ENCODE assay signal across 19 cellular contexts in the genomic region with DNA sequence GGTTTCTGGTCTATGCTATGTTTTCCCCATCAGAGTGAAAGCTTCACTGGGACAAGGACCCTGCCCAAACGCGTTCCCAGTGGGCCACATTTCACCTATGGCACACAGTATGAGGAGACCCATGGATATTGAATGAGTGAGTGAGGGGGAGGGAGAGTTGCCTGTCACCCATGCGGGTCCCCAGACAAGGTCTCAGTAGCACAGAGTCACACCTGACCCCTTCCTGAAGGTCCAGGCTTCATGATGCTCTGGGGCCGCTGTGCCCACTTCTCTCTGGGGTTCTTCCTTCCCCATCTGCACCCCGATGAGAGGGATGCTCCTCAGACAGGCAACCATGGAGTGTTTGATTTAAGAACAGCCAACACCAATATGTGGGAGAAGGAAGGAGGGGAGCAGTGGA.
DNase-seq lines count a peak whose midpoint lies in the region; TF ChIP-seq lines count a peak whose summit lies in the region.
"Had no signal": no experiment of that assay in that cellular context is flagged by ENCODE, and none has a peak within 500 bp of the region (broad histone marks: within the 10 kb centered on the region; RNA-seq: fewer than 3 reads in every experiment).

No MANE protein-coding gene starts in this region.

- no peak overlapping the region for H3K9ac ChIP-seq in endodermal cell (ENCODE audit: extremely low read depth, low read length, poor library complexity, severe bottlenecking)
- H3K9ac ChIP-seq: BLaER1 treated with 17β-estradiol and CSF1 and Interleukin-3, amounts not matched to agents 10 nM and 100 nM had no signal

- no peaks in the 10 kb centered on the region for H3K36me3 ChIP-seq in right atrium auricular region
- H3K36me3 ChIP-seq in endodermal cell (ENCODE audit: control insufficient read depth, insufficient read depth, low read length): no peaks in the 10 kb centered on the region
- H3K36me3 ChIP-seq in sigmoid colon: no peaks in the 10 kb centered on the region
- no peaks in the 10 kb centered on the region for H3K36me3 ChIP-seq in vagina
- no peaks in the 10 kb centered on the region for H3K36me3 ChIP-seq in HAP-1 (replicated peaks)
- H3K36me3 ChIP-seq: BLaER1 treated with 17β-estradiol and CSF1 and Interleukin-3, amounts not matched to agents 10 nM and 100 nM had no signal

- no peak overlapping the region for H3K27ac Mint-ChIP-seq in endodermal cell
- H3K27ac Mint-ChIP-seq: B cell; CD8-positive, alpha-beta memory T cell had no signal

- H3K4me3 Mint-ChIP-seq in endodermal cell: no peak overlapping the region
- H3K4me3 Mint-ChIP-seq: B cell; CD4-positive, CD25-positive, alpha-beta regulatory T cell; CD8-positive, alpha-beta memory T cell had no signal

- H3K4me3 ChIP-seq in right atrium auricular region (no peak overlapping the region), endodermal cell (ENCODE audit: low read length) (no peak overlapping the region), sigmoid colon (no peak overlapping the region), vagina (no peak overlapping the region), HAP-1 (no peak overlapping the region)
- H3K4me3 ChIP-seq: BLaER1 treated with 17β-estradiol and CSF1 and Interleukin-3, amounts not matched to agents 10 nM and 100 nM; GM12878 had no signal

- H3K4me1 Mint-ChIP-seq in endodermal cell: no peaks in the 10 kb centered on the region
- H3K4me1 Mint-ChIP-seq: CD4-positive, CD25-positive, alpha-beta regulatory T cell; CD8-positive, alpha-beta memory T cell had no signal

- TF ChIP-seq EP300 in sigmoid colon (IDR thresholded peaks at IDR 0.05): no peak

- 81 to 82% methylated on average over 3 to 5 of the region's 5 CpGs for WGBS in endodermal cell (ENCODE audit: insufficient coverage in 1 of 2, insufficient read length in 1 of 2), 2 experiments
- 73 to 83% methylated on average over 5 of the region's 5 CpGs for WGBS in sigmoid colon, 2 donors

- H3K9me3 Mint-ChIP-seq in endodermal cell: no peaks in the 10 kb centered on the region
- H3K9me3 Mint-ChIP-seq: CD8-positive, alpha-beta memory T cell had no signal

- H3K27me3 Mint-ChIP-seq in endodermal cell (ENCODE audit: insufficient read depth): peaks cover 43% of the 10 kb centered on the region

- no peaks in the 10 kb centered on the region for H3K36me3 Mint-ChIP-seq in endodermal cell (ENCODE audit: low read depth)
- H3K36me3 Mint-ChIP-seq: CD4-positive, CD25-positive, alpha-beta regulatory T cell; CD8-positive, alpha-beta memory T cell had no signal

- H3K27ac ChIP-seq in right atrium auricular region (no peak overlapping the region), endodermal cell (ENCODE audit: low read depth, low read length) (no peak overlapping the region), sigmoid colon (no peak overlapping the region), vagina (no peak overlapping the region)
- H3K27ac ChIP-seq: BLaER1 treated with 17β-estradiol and CSF1 and Interleukin-3, amounts not matched to agents 10 nM and 100 nM had no signal

- H3K27me3 ChIP-seq in right atrium auricular region (peaks cover 0 to 5% of the 10 kb centered on the region in 2 donors), endodermal cell (ENCODE audit: control insufficient read depth, insufficient read depth, low read length, poor library complexity, severe bottlenecking) (peaks cover 64% of the 10 kb centered on the region), sigmoid colon (peaks cover 0 to 49% (median 36%) of the 10 kb centered on the region in 3 donors), vagina (no peaks in the 10 kb centered on the region), HAP-1 (ENCODE audit: low read depth) (peaks cover 29% of the 10 kb centered on the region)
- H3K27me3 ChIP-seq: BLaER1 treated with 17β-estradiol and CSF1 and Interleukin-3, amounts not matched to agents 10 nM and 100 nM had no signal

- H3K4me1 ChIP-seq in right atrium auricular region: no peaks in the 10 kb centered on the region
- H3K4me1 ChIP-seq in endodermal cell (ENCODE audit: control insufficient read depth, insufficient read depth, low read length): no peaks in the 10 kb centered on the region
- no peaks in the 10 kb centered on the region for H3K4me1 ChIP-seq in sigmoid colon
- no peaks in the 10 kb centered on the region for H3K4me1 ChIP-seq in vagina
- H3K4me1 ChIP-seq in HAP-1: no peaks in the 10 kb centered on the region

- intact Hi-C loops in cardiac septum (cut with DNase I) (no loop called here), sigmoid colon (cut with DNase I) (no loop called here), vagina (cut with DNase I) (no loop called here)

- no peaks in the 10 kb centered on the region for H3K9me3 ChIP-seq in right atrium auricular region
- H3K9me3 ChIP-seq in endodermal cell (ENCODE audit: control insufficient read depth, low read length): no peaks in the 10 kb centered on the region
- no peaks in the 10 kb centered on the region for H3K9me3 ChIP-seq in sigmoid colon
- H3K9me3 ChIP-seq in vagina: no peaks in the 10 kb centered on the region
- no peaks in the 10 kb centered on the region for H3K9me3 ChIP-seq in HAP-1
- H3K9me3 ChIP-seq: BLaER1 treated with 17β-estradiol and CSF1 and Interleukin-3, amounts not matched to agents 10 nM and 100 nM had no signal

- no peak for TF ChIP-seq POLR2A in sigmoid colon (IDR thresholded peaks at IDR 0.05)
- no peak for TF ChIP-seq POLR2A in vagina (IDR thresholded peaks at IDR 0.05)

- TF ChIP-seq CTCF in right atrium auricular region (IDR thresholded peaks at IDR 0.05) (no peak), endodermal cell (conservative IDR thresholded peaks at IDR 0.05) (no peak), sigmoid colon (IDR thresholded peaks at IDR 0.05) (no peak), vagina (IDR thresholded peaks at IDR 0.05) (no peak)

- in situ Hi-C loops in HAP-1 (cut with MboI; ENCODE audit: low sequenced_read_pairs): no loop called here

- DNase-seq in cardiac septum (ENCODE audit: low spot score) (peak; percentile 43), right atrium auricular region (ENCODE audit: low spot score) (no peak), endodermal cell (peak; percentile 24), sigmoid colon (peak; percentile 28), vagina (ENCODE audit: extremely low spot score in 2 of 2) (no peak), putamen (ENCODE audit: low spot score) (no peak), HAP-1 (ENCODE audit: low spot score in 2 of 2) (no peak)
- DNase-seq: CD4-positive, CD25-positive, alpha-beta regulatory T cell; CD8-positive, alpha-beta memory T cell; COR-L47; DMS 273 treated with DMSO at 0.1 percent for 48 hours; DMS53; DND-41; EL; GOT3; H7 had no signal

Comparison
In these comparisons a context has a peak if more than half of its experiments do, and no peak if none do; other contexts are left out.
1. DNase-seq: peak in cardiac septum (single experiment), endodermal cell (single experiment) and sigmoid colon (single experiment); none in right atrium auricular region (single experiment), vagina (0 of 2), putamen (single experiment) and HAP-1 (0 of 2).